Comparison of ENCODE assay signal across 22 cellular contexts in the genomic region with DNA sequence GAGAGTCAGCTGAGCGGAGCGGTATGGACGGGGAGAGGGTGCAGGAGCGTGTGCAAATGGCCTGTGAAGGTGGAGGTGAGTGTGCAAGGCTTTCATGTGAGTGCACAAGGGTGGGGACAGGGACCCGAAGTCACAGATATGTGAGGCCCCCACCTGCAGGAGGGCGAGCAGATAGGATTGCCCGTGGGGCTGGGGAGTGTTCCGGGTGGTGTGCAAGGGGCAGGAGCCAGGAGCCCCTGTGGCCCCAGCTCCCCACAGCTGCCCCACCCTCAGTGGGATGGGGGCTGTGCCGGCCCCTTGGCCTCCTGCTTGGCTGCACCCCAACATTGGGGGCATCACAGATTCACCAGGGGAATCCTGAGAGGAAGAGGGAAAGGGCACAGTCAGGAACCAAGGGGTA. TPM values are rescaled to one million over a fixed set of nuclear protein-coding genes. Genes with fewer than 3 reads are reported as not detected.
"Had no signal": no experiment of that assay in that cellular context is flagged by ENCODE, and none has a peak within 500 bp of the region (broad histone marks: within the 10 kb centered on the region; RNA-seq: fewer than 3 reads in every experiment).

No MANE protein-coding gene starts in this region.

- H2AFZ ChIP-seq: neural progenitor cell had no signal

- H3K4me3 ChIP-seq: lung, neural progenitor cell, upper lobe of right lung had no signal

- H3K27ac ChIP-seq: neural progenitor cell, upper lobe of right lung had no signal

- FAIRE-seq: endometrium, small intestine had no signal

- H3K9ac ChIP-seq: neural progenitor cell had no signal

- H3K4me2 ChIP-seq: neural progenitor cell had no signal

- H3K36me3 ChIP-seq: neural progenitor cell, upper lobe of right lung had no signal

- H3K9me3 ChIP-seq: upper lobe of right lung had no signal

- H3K27me3 ChIP-seq: neural progenitor cell had no signal

- DNase-seq: activated CD4-positive, alpha-beta T cell treated with anti-CD3 and anti-CD28 coated beads, Interleukin-2, amount 50 U/mL, for 48 hours; activated CD8-positive, alpha-beta memory T cell treated with anti-CD3 and anti-CD28 coated beads, Interleukin-2, amount 50 U/mL, for 48 hours; activated effector memory CD4-positive, alpha-beta T cell treated with anti-CD3 and anti-CD28 coated beads, Interleukin-2, amount 50 U/mL, for 16 hours; activated naive CD4-positive, alpha-beta T cell treated with anti-CD3 and anti-CD28 coated beads, Interleukin-2, amount 10 ng/mL, durations not matched to agents 7 days and 5 days; activated T-cell treated with anti-CD3 and anti-CD28 coated beads, Interleukin-2, amount 50 U/mL, for 48 hours; cortex of kidney; erythroblast; foreskin fibroblast; immature natural killer cell; naive thymus-derived CD4-positive, alpha-beta T cell; small intestine; stimulated activated CD4-positive, alpha-beta T cell treated with anti-CD3 and anti-CD28 coated beads, Interleukin-15, amount 100 ng/mL, for 24 hours; stimulated activated naive CD4-positive, alpha-beta T cell treated with Interleukin-2 at 50 U/mL for 16 hours; T1000; upper lobe of right lung had no signal

- ATAC-seq: left lobe of liver; naive thymus-derived CD4-positive, alpha-beta T cell; sciatic nerve; upper lobe of right lung; WTC11 had no signal

RNA-seq across cellular contexts. Expression of a gene that starts 5.9 kb away (rescaled TPM):
- total RNA-seq: left lobe of liver, omental fat pad had no signal
- polyA plus RNA-seq: immature natural killer cell had no signal
